19 cellular contexts compared by ENCODE assay signal in the genomic region with DNA sequence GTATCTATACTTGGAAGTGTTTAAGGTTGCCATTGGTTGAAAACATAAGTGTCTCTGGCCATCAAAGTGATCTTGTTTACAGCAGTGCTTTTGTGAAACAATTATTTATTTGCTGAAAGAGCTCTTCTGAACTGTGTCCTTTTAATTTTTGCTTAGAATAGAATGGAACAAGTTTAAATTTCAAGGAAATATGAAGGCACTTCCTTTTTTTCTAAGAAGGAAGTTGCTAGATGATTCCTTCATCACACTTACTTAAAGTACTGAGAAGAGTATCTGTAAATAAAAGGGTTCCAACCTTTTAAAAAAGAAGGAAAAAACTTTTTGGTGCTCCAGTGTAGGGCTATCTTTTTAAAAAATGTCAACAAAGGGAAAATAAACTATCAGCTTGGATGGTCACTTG.
DNase-seq lines count a peak whose midpoint lies in the region; ATAC-seq lines count a peak whose summit lies in the region.
"Had no signal": no experiment of that assay in that cellular context is flagged by ENCODE, and none has a peak within 500 bp of the region (broad histone marks: within the 10 kb centered on the region; RNA-seq: fewer than 3 reads in every experiment).

No MANE protein-coding gene starts in this region.

- no peak for ATAC-seq in GM18909 (IDR thresholded peaks at IDR 0.05; ENCODE audit: poor library complexity, unreplicated experiment)
- ATAC-seq: CD8-positive, alpha-beta T cell; Panc1; T-cell had no signal

- peak overlapping the region; percentile 66 for H3K27ac ChIP-seq in epithelial cell of prostate
- H3K27ac ChIP-seq: HL-60 had no signal

- DNase-seq in SIG-M5 treated with dmso at 0.1 percent for 504 hours (lab: John Stamatoyannopoulos, UW; ENCODE audit: unreplicated experiment) (peak; percentile 20), SIG-M5 (lab: John Stamatoyannopoulos, UW) (no peak), GF-D8 (lab: John Stamatoyannopoulos, UW) (peak; percentile 61), OCI-M1 (lab: John Stamatoyannopoulos, UW) (peak; percentile 29), epithelial cell of prostate (ENCODE audit: low read depth, low spot score) (no peak)
- DNase-seq in activated naive CD4-positive, alpha-beta T cell treated with anti-CD3 and anti-CD28 coated beads, Interleukin-2, amount 50 U/mL, for 16 hours = no peak
- DNase-seq: BE2C; CD8-positive, alpha-beta T cell; DMS79; H9; NCI-H1105; NCI-H2081; NCI-H2171 treated with DMSO at 0.1 percent for 48 hours; NCI-H446 treated with DMSO at 0.1 percent for 48 hours; NK-92 treated with Interleukin-12 subunit alpha and Interleukin-12 subunit beta, amount 100 ng/mL, for 24 hours; T-cell had no signal

Comparison
In these comparisons a context has a peak if more than half of its experiments do, and no peak if none do; other contexts are left out.
1. DNase-seq: peak in SIG-M5 treated with dmso at 0.1 percent for 504 hours (single experiment), GF-D8 (single experiment) and OCI-M1 (single experiment); none in SIG-M5 (single experiment), epithelial cell of prostate (single experiment) and activated naive CD4-positive, alpha-beta T cell treated with anti-CD3 and anti-CD28 coated beads, Interleukin-2, amount 50 U/mL, for 16 hours (single experiment).